In the genomic region with DNA sequence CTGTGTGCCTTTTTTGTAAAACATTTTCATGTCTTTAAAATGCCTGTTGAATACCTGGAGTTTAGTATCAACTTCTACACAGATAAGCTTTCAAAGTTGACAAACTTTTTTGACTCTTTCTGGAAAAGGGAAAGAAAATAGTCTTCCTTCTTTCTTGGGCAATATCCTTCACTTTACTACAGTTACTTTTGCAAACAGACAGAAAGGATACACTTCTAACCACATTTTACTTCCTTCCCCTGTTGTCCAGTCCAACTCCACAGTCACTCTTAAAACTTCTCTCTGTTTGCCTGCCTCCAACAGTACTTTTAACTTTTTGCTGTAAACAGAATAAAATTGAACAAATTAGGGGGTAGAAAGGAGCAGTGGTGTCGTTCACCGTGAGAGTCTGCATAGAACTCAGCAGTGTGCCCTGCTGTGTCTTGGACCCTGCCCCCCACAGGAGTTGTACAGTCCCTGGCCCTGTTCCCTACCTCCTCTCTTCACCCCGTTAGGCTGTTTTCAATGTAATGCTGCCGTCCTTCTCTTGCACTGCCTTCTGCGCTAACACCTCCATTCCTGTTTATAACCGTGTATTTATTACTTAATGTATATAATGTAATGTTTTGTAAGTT, we compare ENCODE assay signal across 10 cellular contexts.
DNase-seq lines count a peak whose midpoint lies in the region; ATAC-seq, FAIRE-seq and TF ChIP-seq lines count a peak whose summit lies in the region.
"Had no signal": no experiment of that assay in that cellular context is flagged by ENCODE, and none has a peak within 500 bp of the region (broad histone marks: within the 10 kb centered on the region; RNA-seq: fewer than 3 reads in every experiment).

No MANE protein-coding gene starts in this region.

- POLR2A ChIA-PET in CD8-positive, alpha-beta T cell (lab: Charles Lee) = no interaction called here
- POLR2A ChIA-PET in naive thymus-derived CD8-positive, alpha-beta T cell (lab: Charles Lee) = interaction anchor here (1.1 to 1.5 kb wide), 2 partner anchors 37 to 39 kb away, joined by 5 read pairs; no protein-coding TSS in a partner anchor

- CTCF ChIA-PET in CD8-positive, alpha-beta T cell (lab: Charles Lee) = interaction anchor here (2.1 kb wide), 1 partner anchor 73 kb away, joined by 7 read pairs; no protein-coding TSS in a partner anchor

- peak overlapping the region; percentile 70 for H3K4me2 ChIP-seq in Loucy (ENCODE audit: low read depth, low read length, poor library complexity, severe bottlenecking)

- no peaks in the 10 kb centered on the region for H3K79me2 ChIP-seq in Loucy (ENCODE audit: insufficient read depth, low read length)

- peak overlapping the region; percentile 55 for H3K9ac ChIP-seq in Loucy (ENCODE audit: low read depth, low read length, poor library complexity, severe bottlenecking)

- H3K36me3 Mint-ChIP-seq in CD8-positive, alpha-beta T cell = peaks cover 55% of the 10 kb centered on the region
- peaks cover 51% of the 10 kb centered on the region for H3K36me3 Mint-ChIP-seq in activated T-helper 2 cell treated with anti-CD3 and anti-CD28 coated beads, Interferon-gamma antibody, Interleukin-2, Interleukin-4, amounts not matched to agents 10 μg/mL and 5 μg/mL and 100 μg/mL, durations not matched to agents 14 hours and 24 hours and 36 hours (ENCODE audit: low read depth)
- peaks cover 29 to 50% (median 42%) of the 10 kb centered on the region in 3 donors for H3K36me3 Mint-ChIP-seq in naive thymus-derived CD8-positive, alpha-beta T cell

- peak overlapping the region; percentile 70 for H3K27ac Mint-ChIP-seq in CD8-positive, alpha-beta T cell
- peak overlapping the region; percentile 74 for H3K27ac Mint-ChIP-seq in activated T-helper 2 cell treated with anti-CD3 and anti-CD28 coated beads, Interferon-gamma antibody, Interleukin-2, Interleukin-4, amounts not matched to agents 10 μg/mL and 5 μg/mL and 100 μg/mL, durations not matched to agents 14 hours and 24 hours and 36 hours
- peak overlapping the region; percentile 65 to 93 (median 84) for H3K27ac Mint-ChIP-seq in naive thymus-derived CD8-positive, alpha-beta T cell

- 77 to 84% methylated on average over 6 of the region's 6 CpGs for WGBS in lower leg skin, 2 donors

- DNase-seq in CD8-positive, alpha-beta T cell = peak in 1 of 7 experiments; percentile 20
- DNase-seq in activated T-helper 2 cell treated with anti-CD3 and anti-CD28 coated beads, Interferon-gamma antibody, Interleukin-2, Interleukin-4, amounts not matched to agents 10 μg/mL and 5 μg/mL and 100 μg/mL, durations not matched to agents 14 hours and 24 hours and 36 hours (ENCODE audit: low spot score) = no peak
- no peak for DNase-seq in naive thymus-derived CD8-positive, alpha-beta T cell
- no peak for DNase-seq in effector CD8-positive, alpha-beta T cell (lab: John Stamatoyannopoulos, UW)
- DNase-seq in H54 (ENCODE audit: insufficient read length, low spot score) (no peak), lower leg skin (ENCODE audit: low spot score in 2 of 2) (no peak)
- DNase-seq: effector CD4-positive, alpha-beta T cell had no signal

- FAIRE-seq in H54 (lab: Jason Lieb, UNC) = no peak
- FAIRE-seq: D721Med had no signal

- H2AFZ ChIP-seq in Loucy (ENCODE audit: low read length) = peak overlapping the region; percentile 60

- H3K4me1 Mint-ChIP-seq in CD8-positive, alpha-beta T cell (ENCODE audit: low read depth) = peaks cover 69% of the 10 kb centered on the region
- H3K4me1 Mint-ChIP-seq in activated T-helper 2 cell treated with anti-CD3 and anti-CD28 coated beads, Interferon-gamma antibody, Interleukin-2, Interleukin-4, amounts not matched to agents 10 μg/mL and 5 μg/mL and 100 μg/mL, durations not matched to agents 14 hours and 24 hours and 36 hours (ENCODE audit: low read depth) = peaks cover 62% of the 10 kb centered on the region
- H3K4me1 Mint-ChIP-seq in naive thymus-derived CD8-positive, alpha-beta T cell = peaks cover 38 to 88% (median 57%) of the 10 kb centered on the region in 4 donors

- ATAC-seq in CD8-positive, alpha-beta T cell = no peak
- peak in 1 of 2 donors; percentile 26 for ATAC-seq in naive thymus-derived CD8-positive, alpha-beta T cell
- ATAC-seq in GM21526 (IDR thresholded peaks at IDR 0.05; ENCODE audit: low FRiP score, unreplicated experiment) = no peak

- peaks cover 24% of the 10 kb centered on the region for H3K36me3 ChIP-seq in CD8-positive, alpha-beta T cell (ENCODE audit: insufficient read depth, low read length)
- peaks cover 18% of the 10 kb centered on the region; the same call in 1 of the 2 replicates for H3K36me3 ChIP-seq in Loucy (ENCODE audit: insufficient read depth, low read length)

- H3K4me3 ChIP-seq in CD8-positive, alpha-beta T cell (ENCODE audit: low read depth, low read length) = no peak overlapping the region
- H3K4me3 ChIP-seq in Loucy (ENCODE audit: low read length, poor library complexity, severe bottlenecking) (peak overlapping the region; percentile 54), lower leg skin (ENCODE audit: low read depth, poor library complexity, severe bottlenecking) (no peak overlapping the region)

- no peaks in the 10 kb centered on the region for H3K27me3 Mint-ChIP-seq in CD8-positive, alpha-beta T cell (ENCODE audit: low read depth)
- H3K27me3 Mint-ChIP-seq in activated T-helper 2 cell treated with anti-CD3 and anti-CD28 coated beads, Interferon-gamma antibody, Interleukin-2, Interleukin-4, amounts not matched to agents 10 μg/mL and 5 μg/mL and 100 μg/mL, durations not matched to agents 14 hours and 24 hours and 36 hours (ENCODE audit: low read depth) = no peaks in the 10 kb centered on the region
- H3K27me3 Mint-ChIP-seq in naive thymus-derived CD8-positive, alpha-beta T cell = no peaks in the 10 kb centered on the region

- H3K4me3 Mint-ChIP-seq in CD8-positive, alpha-beta T cell = peak overlapping the region; percentile 33
- peak overlapping the region; percentile 13 for H3K4me3 Mint-ChIP-seq in activated T-helper 2 cell treated with anti-CD3 and anti-CD28 coated beads, Interferon-gamma antibody, Interleukin-2, Interleukin-4, amounts not matched to agents 10 μg/mL and 5 μg/mL and 100 μg/mL, durations not matched to agents 14 hours and 24 hours and 36 hours (ENCODE audit: low read depth)
- H3K4me3 Mint-ChIP-seq in naive thymus-derived CD8-positive, alpha-beta T cell = peak overlapping the region in 9 of 10 donors; percentile 1 to 72 (median 37)

- no peaks in the 10 kb centered on the region for H4K20me1 ChIP-seq in Loucy (ENCODE audit: insufficient read depth, low read length, poor library complexity, severe bottlenecking)

- no peaks in the 10 kb centered on the region for H3K9me3 ChIP-seq in CD8-positive, alpha-beta T cell (ENCODE audit: low read length)
- no peaks in the 10 kb centered on the region for H3K9me3 ChIP-seq in Loucy (ENCODE audit: insufficient read depth, low read depth, low read length)

- H3K9me3 Mint-ChIP-seq in CD8-positive, alpha-beta T cell = no peaks in the 10 kb centered on the region
- no peaks in the 10 kb centered on the region for H3K9me3 Mint-ChIP-seq in activated T-helper 2 cell treated with anti-CD3 and anti-CD28 coated beads, Interferon-gamma antibody, Interleukin-2, Interleukin-4, amounts not matched to agents 10 μg/mL and 5 μg/mL and 100 μg/mL, durations not matched to agents 14 hours and 24 hours and 36 hours
- H3K9me3 Mint-ChIP-seq in naive thymus-derived CD8-positive, alpha-beta T cell = no peaks in the 10 kb centered on the region

- no peaks in the 10 kb centered on the region for H3K27me3 ChIP-seq in CD8-positive, alpha-beta T cell (ENCODE audit: insufficient read depth, low read length)
- H3K27me3 ChIP-seq in Loucy (ENCODE audit: insufficient read depth, low read length, poor library complexity, severe bottlenecking) = no peaks in the 10 kb centered on the region

- no peaks in the 10 kb centered on the region for H3K9me2 ChIP-seq in Loucy (replicated peaks; ENCODE audit: low read depth, low read length)

- TF ChIP-seq POLR2A in H54 (IDR thresholded peaks at IDR 0.05; ENCODE audit: low read depth, low read length) (no peak), lower leg skin (IDR thresholded peaks at IDR 0.05) (no peak)

- TF ChIP-seq CTCF in CD8-positive, alpha-beta T cell (IDR thresholded peaks at IDR 0.05) = no peak
- TF ChIP-seq CTCF in Loucy (conservative IDR thresholded peaks at IDR 0.05; ENCODE audit: low read length) (no peak), lower leg skin (IDR thresholded peaks at IDR 0.05) (no peak)

- intact Hi-C loops in CD8-positive, alpha-beta T cell (cut with DNase I, micrococcal nuclease) = loop anchor here (2.0 to 5.0 kb wide), 4 partner anchors 16 to 72 kb away; no protein-coding TSS in a partner anchor
- intact Hi-C loops in activated T-helper 2 cell treated with anti-CD3 and anti-CD28 coated beads, Interferon-gamma antibody, Interleukin-2, Interleukin-4, amounts not matched to agents 10 μg/mL and 5 μg/mL and 100 μg/mL, durations not matched to agents 14 hours and 24 hours and 36 hours (cut with micrococcal nuclease) = loop anchor here (5.0 to 10.0 kb wide), 4 partner anchors 792 to 1141 kb away; a partner anchor contains a TSS
- intact Hi-C loops in lower leg skin (cut with DNase I; ENCODE audit: low total_unique reads) = no loop called here

- no peaks in the 10 kb centered on the region; the same call in 1 of the 2 replicates for H3F3A ChIP-seq in Loucy (ENCODE audit: low read depth)

- peaks cover 48% of the 10 kb centered on the region for H3K4me1 ChIP-seq in CD8-positive, alpha-beta T cell (ENCODE audit: insufficient read depth, low read length)
- peaks cover 49% of the 10 kb centered on the region for H3K4me1 ChIP-seq in Loucy (ENCODE audit: insufficient read depth, low read length, poor library complexity, severe bottlenecking)

- H3K27ac ChIP-seq in CD8-positive, alpha-beta T cell (ENCODE audit: low read depth, low read length) = no peak overlapping the region
